12 cellular contexts compared by ENCODE assay signal in the genomic region with DNA sequence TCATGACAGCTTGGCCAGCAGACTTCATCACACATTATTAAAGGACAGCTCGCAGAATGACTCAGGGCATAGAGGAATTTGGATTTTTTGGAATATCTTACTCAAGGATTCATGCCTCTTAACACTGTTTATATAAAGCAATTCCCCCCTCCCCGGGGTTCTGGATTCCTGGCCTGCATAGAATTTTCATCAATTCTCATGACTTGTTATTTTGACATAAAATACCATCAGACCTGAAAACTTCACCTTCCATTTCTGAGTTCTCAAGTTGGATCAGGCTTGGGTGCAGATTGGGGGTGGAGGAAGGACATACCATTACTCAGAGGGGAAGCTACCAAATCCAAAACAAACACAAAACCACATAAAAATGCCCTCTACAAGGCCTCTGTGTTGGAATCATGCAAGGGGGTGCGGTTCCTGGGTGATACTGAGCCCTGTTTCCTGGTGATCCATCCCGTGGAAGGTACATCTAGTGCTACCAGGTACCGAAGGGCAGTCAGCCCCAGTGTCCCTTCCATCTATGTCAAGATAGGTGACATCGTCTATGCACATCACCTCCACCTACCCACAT.
DNase-seq lines count a peak whose midpoint lies in the region; ATAC-seq and TF ChIP-seq lines count a peak whose summit lies in the region.
"Had no signal": no experiment of that assay in that cellular context is flagged by ENCODE, and none has a peak within 500 bp of the region (broad histone marks: within the 10 kb centered on the region; RNA-seq: fewer than 3 reads in every experiment).

No MANE protein-coding gene starts in this region.

- no peak overlapping the region for H3K9ac ChIP-seq in subcutaneous abdominal adipose tissue (ENCODE audit: low read length in 5 of 5)

- H3K4me3 ChIP-seq in HEK293 (ENCODE audit: low read depth, low read length), result no peak overlapping the region
- no peak overlapping the region for H3K4me3 ChIP-seq in fibroblast of villous mesenchyme (ENCODE audit: low read depth, low read length)
- H3K4me3 ChIP-seq in subcutaneous abdominal adipose tissue (ENCODE audit: low read depth in 1 of 5, low read length in 5 of 5), result no peak overlapping the region

- ATAC-seq in GM21528 (IDR thresholded peaks at IDR 0.05; ENCODE audit: low FRiP score, unreplicated experiment), result no peak
- ATAC-seq: HCT116 had no signal

- no peaks in the 10 kb centered on the region for H3K4me1 ChIP-seq in HEK293 (ENCODE audit: control insufficient read depth, insufficient read depth, low read length)
- H3K4me1 ChIP-seq in subcutaneous abdominal adipose tissue (ENCODE audit: control insufficient read depth in 5 of 5, insufficient read depth in 5 of 5, low read length in 5 of 5), result peaks cover 0 to 7% (median 6%) of the 10 kb centered on the region in 5 donors

- CTCF ChIA-PET in HEK293 (lab: Yijun Ruan, JAX), result interaction anchor here (0.7 to 0.8 kb wide), 2 partner anchors 12 to 245 kb away, joined by 3 read pairs; no protein-coding TSS in a partner anchor

- no peaks in the 10 kb centered on the region for H3K36me3 ChIP-seq in HEK293 (ENCODE audit: control insufficient read depth in 2 of 2, insufficient read depth in 1 of 2, low read length in 2 of 2)
- peaks cover 0 to 6% (median 0%) of the 10 kb centered on the region in 5 donors for H3K36me3 ChIP-seq in subcutaneous abdominal adipose tissue (ENCODE audit: control insufficient read depth in 5 of 5, insufficient read depth in 5 of 5, low read length in 5 of 5)

- no peak for TF ChIP-seq CTCF in HEK293 (tag by site-specific recombination; IDR thresholded peaks at IDR 0.05)
- no peak for TF ChIP-seq CTCF in fibroblast of villous mesenchyme (IDR thresholded peaks at IDR 0.05; ENCODE audit: insufficient read depth, low read depth, low read length)

- H3K27ac ChIP-seq in HEK293 (ENCODE audit: extremely low read depth, low read depth, low read length) (no peak overlapping the region), subcutaneous abdominal adipose tissue (ENCODE audit: low read depth, low read length) (peak overlapping the region; percentile 63)

- H3K27me3 ChIP-seq in subcutaneous abdominal adipose tissue (ENCODE audit: control insufficient read depth in 5 of 5, insufficient read depth in 4 of 5, low read length in 5 of 5), result no peaks in the 10 kb centered on the region

- no peaks in the 10 kb centered on the region for H3K9me3 ChIP-seq in HEK293 (ENCODE audit: control insufficient read depth, insufficient read depth, low read depth, low read length)
- H3K9me3 ChIP-seq in subcutaneous abdominal adipose tissue (ENCODE audit: control insufficient read depth in 5 of 5, low read length in 5 of 5), result no peaks in the 10 kb centered on the region

- DNase-seq in amniotic stem cell (lab: John Stamatoyannopoulos, UW) (peak; percentile 83), fibroblast of villous mesenchyme (ENCODE audit: low read depth) (peak; percentile 46)
- no peak for DNase-seq in activated effector memory CD4-positive, alpha-beta T cell treated with anti-CD3 and anti-CD28 coated beads, Interleukin-2, amount 50 U/mL, for 16 hours
- no peak for DNase-seq in stimulated activated CD4-positive, alpha-beta T cell treated with anti-CD3 and anti-CD28 coated beads, Interleukin-4, amount 100 ng/mL, for 24 hours
- DNase-seq: activated CD4-positive, alpha-beta T cell treated with anti-CD3 and anti-CD28 coated beads, Interleukin-2, amount 50 U/mL, for 48 hours; activated naive CD4-positive, alpha-beta T cell treated with anti-CD3 and anti-CD28 coated beads for 36 hours; cortex of kidney; hypothalamus had no signal

- POLR2A ChIA-PET in HEK293 (lab: Yijun Ruan, JAX), result no interaction called here

TF ChIP-seq in HEK293, 187 proteins besides CTCF, POLR2A, EP300 and RAD21:
- TF ChIP-seq ZNF169 (tag by site-specific recombination; IDR thresholded peaks at IDR 0.05), result no peak
- TF ChIP-seq, protein P1, sequence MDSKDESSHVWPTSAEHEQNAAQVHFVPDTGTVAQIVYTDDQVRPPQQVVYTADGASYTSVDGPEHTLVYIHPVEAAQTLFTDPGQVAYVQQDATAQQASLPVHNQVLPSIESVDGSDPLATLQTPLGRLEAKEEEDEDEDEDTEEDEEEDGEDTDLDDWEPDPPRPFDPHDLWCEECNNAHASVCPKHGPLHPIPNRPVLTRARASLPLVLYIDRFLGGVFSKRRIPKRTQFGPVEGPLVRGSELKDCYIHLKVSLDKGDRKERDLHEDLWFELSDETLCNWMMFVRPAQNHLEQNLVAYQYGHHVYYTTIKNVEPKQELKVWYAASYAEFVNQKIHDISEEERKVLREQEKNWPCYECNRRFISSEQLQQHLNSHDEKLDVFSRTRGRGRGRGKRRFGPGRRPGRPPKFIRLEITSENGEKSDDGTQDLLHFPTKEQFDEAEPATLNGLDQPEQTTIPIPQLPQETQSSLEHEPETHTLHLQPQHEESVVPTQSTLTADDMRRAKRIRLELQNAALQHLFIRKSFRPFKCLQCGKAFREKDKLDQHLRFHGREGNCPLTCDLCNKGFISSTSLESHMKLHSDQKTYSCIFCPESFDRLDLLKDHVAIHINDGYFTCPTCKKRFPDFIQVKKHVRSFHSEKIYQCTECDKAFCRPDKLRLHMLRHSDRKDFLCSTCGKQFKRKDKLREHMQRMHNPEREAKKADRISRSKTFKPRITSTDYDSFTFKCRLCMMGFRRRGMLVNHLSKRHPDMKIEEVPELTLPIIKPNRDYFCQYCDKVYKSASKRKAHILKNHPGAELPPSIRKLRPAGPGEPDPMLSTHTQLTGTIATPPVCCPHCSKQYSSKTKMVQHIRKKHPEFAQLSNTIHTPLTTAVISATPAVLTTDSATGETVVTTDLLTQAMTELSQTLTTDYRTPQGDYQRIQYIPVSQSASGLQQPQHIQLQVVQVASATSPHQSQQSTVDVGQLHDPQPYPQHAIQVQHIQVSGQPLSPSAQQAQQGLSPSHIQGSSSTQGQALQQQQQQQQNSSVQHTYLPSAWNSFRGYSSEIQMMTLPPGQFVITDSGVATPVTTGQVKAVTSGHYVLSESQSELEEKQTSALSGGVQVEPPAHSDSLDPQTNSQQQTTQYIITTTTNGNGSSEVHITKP (tag by site-specific recombination; IDR thresholded peaks at IDR 0.05), result 0 out of 2 replicates have a peak, but pooled peaks have one; percentile 29

Comparison
In these comparisons a context has a peak if more than half of its experiments do, and no peak if none do; other contexts are left out.
1. DNase-seq: peak in amniotic stem cell (single experiment) and fibroblast of villous mesenchyme (single experiment); none in activated effector memory CD4-positive, alpha-beta T cell treated with anti-CD3 and anti-CD28 coated beads, Interleukin-2, amount 50 U/mL, for 16 hours (single experiment) and stimulated activated CD4-positive, alpha-beta T cell treated with anti-CD3 and anti-CD28 coated beads, Interleukin-4, amount 100 ng/mL, for 24 hours (single experiment).